8 cellular contexts compared by ENCODE assay signal in the genomic region with DNA sequence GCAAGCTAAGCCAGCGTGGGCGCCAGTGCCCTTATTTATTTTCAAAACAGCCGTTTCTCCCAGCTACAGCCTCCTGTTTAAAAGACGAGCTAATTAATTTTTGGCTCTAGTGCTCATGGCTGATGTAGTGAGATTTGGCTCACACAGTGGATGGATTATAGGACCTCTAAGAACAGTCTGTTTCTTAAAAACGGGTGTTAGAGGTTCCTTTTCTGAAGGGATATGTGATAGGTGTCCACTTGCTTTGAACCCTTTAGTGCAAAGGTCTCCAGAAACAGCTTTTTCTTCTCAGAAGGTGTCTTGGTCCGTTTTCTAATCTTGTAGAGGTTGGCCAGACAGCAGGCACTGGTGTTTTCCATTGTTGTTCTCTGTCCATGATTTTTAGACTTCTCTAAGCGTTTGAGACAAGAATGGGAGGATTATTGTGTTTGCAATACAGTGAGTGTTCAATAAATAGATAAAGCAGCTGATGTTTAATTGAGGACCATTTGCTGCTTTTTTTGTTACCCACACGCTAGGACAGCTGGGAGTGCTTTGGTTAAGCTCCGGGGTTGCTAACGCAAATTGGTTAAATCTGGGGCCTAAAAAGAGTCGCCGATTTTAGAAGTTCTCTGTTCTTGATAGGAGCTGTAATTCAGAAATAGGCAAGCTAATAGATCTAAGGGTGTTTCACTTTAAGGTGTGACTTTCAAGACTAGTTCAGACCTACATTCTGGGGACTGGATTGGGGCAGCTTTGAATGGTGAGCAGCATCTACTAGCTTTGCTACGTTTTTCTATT. TPM values are rescaled to one million over a fixed set of nuclear protein-coding genes. Genes with fewer than 3 reads are reported as not detected.
DNase-seq lines count a peak whose midpoint lies in the region; ATAC-seq, FAIRE-seq and TF ChIP-seq lines count a peak whose summit lies in the region.

No MANE protein-coding gene starts in this region.

- no peaks in the 10 kb centered on the region for H3K27me3 Mint-ChIP-seq in neural crest cell (ENCODE audit: low read depth)

- H3K9ac ChIP-seq in SK-N-MC (ENCODE audit: insufficient read length) = peak overlapping the region; percentile 92
- peak overlapping the region; percentile 95 for H3K9ac ChIP-seq in endothelial cell of umbilical vein (replicated peaks; ENCODE audit: extremely low read depth, insufficient read depth, low read length)

- TF ChIP-seq CTCF in endothelial cell of umbilical vein (IDR thresholded peaks at IDR 0.05; ENCODE audit: extremely low read depth in 1 of 2, insufficient read depth in 1 of 2, low read depth in 1 of 2, low read length in 2 of 2) (no peak), neural crest cell (conservative IDR thresholded peaks at IDR 0.05) (peak; percentile 23)

- CTCF ChIA-PET in endothelial cell of umbilical vein (lab: Charles Lee) = interaction anchor here (0.6 to 2.6 kb wide), 21 partner anchors 9 to 379 kb away, joined by 3 to 31 read pairs (median 4); a partner anchor contains a TSS

- TF ChIP-seq POLR2A in endothelial cell of umbilical vein (IDR thresholded peaks at IDR 0.05; ENCODE audit: low read depth, low read length) = no peak

- H4K20me1 ChIP-seq in endothelial cell of umbilical vein (replicated peaks; ENCODE audit: control insufficient read depth, extremely low read depth, insufficient read depth, low read length) = no peaks in the 10 kb centered on the region

- H3K4me1 Mint-ChIP-seq in neural crest cell = peaks cover 24% of the 10 kb centered on the region

- H3K4me3 Mint-ChIP-seq in neural crest cell = peak overlapping the region; percentile 93

- H3K79me2 ChIP-seq in endothelial cell of umbilical vein (ENCODE audit: control insufficient read depth, insufficient read depth, low read length) = peaks cover 5% of the 10 kb centered on the region

- DNase-seq in NCI-H2107 treated with DMSO at 0.1 percent for 48 hours (lab: John Stamatoyannopoulos, UW; ENCODE audit: unreplicated experiment) (peak; percentile 77), NCI-H2107 (lab: John Stamatoyannopoulos, UW) (no peak), SK-N-MC (ENCODE audit: low read depth, low spot score) (no peak), endothelial cell of umbilical vein (ENCODE audit: low read depth, low spot score) (peak; percentile 71), neural crest cell (ENCODE audit: low read depth, low spot score) (no peak)

- no peaks in the 10 kb centered on the region for H3K9me3 Mint-ChIP-seq in neural crest cell

- H3K27me3 ChIP-seq in endothelial cell of umbilical vein (ENCODE audit: control insufficient read depth in 2 of 2, insufficient read depth in 2 of 2, low read length in 2 of 2) = no peaks in the 10 kb centered on the region

- no TSS peak for BruUV-seq in endothelial cell of umbilical vein (replicated peaks; lab: Mats Ljungman, UMichigan)

- peak overlapping the region; percentile 94 for H3K4me2 ChIP-seq in endothelial cell of umbilical vein (ENCODE audit: insufficient read depth, low read length)

- peak; percentile 13 for ATAC-seq in HG03280 (IDR thresholded peaks at IDR 0.05; ENCODE audit: unreplicated experiment)
- no peak for ATAC-seq in HG02885 (IDR thresholded peaks at IDR 0.05; ENCODE audit: poor library complexity, unreplicated experiment)
- ATAC-seq in GM18861 (IDR thresholded peaks at IDR 0.05; ENCODE audit: unreplicated experiment) = no peak

- no peaks in the 10 kb centered on the region for H3K36me3 Mint-ChIP-seq in neural crest cell (ENCODE audit: low read depth)

- peak overlapping the region; percentile 96 for H3K4me3 ChIP-seq in SK-N-MC
- H3K4me3 ChIP-seq in endothelial cell of umbilical vein (replicated peaks in 1 of 3; ENCODE audit: insufficient read depth in 1 of 3, low read depth in 1 of 3, low read length in 3 of 3) = peak overlapping the region; percentile 45 to 89 (median 76)

- peak overlapping the region; percentile 71 for H2AFZ ChIP-seq in endothelial cell of umbilical vein (ENCODE audit: low read depth, low read length)

- H3K9me3 ChIP-seq in SK-N-MC (ENCODE audit: low read depth, low read length) (no peaks in the 10 kb centered on the region), endothelial cell of umbilical vein (replicated peaks; ENCODE audit: control insufficient read depth, insufficient read depth, low read length) (no peaks in the 10 kb centered on the region)

- peak overlapping the region; percentile 44 for H3K27ac ChIP-seq in SK-N-MC
- peak overlapping the region; percentile 71 for H3K27ac ChIP-seq in endothelial cell of umbilical vein (ENCODE audit: insufficient read depth, low read depth, low read length)

- H3K4me1 ChIP-seq in endothelial cell of umbilical vein (ENCODE audit: control insufficient read depth, extremely low read depth, insufficient read depth, low read length) = peaks cover 11% of the 10 kb centered on the region

- no peaks in the 10 kb centered on the region; the same call in 1 of the 2 replicates for H3K36me3 ChIP-seq in SK-N-MC (ENCODE audit: insufficient read depth, low read length)
- peaks cover 0 to 1% of the 10 kb centered on the region in 2 experiments for H3K36me3 ChIP-seq in endothelial cell of umbilical vein (ENCODE audit: control insufficient read depth in 2 of 2, extremely low read depth in 1 of 2, insufficient read depth in 2 of 2, low read length in 2 of 2)

- POLR2A ChIA-PET in endothelial cell of umbilical vein (lab: Charles Lee) = interaction anchor here (0.5 to 2.5 kb wide), 3 partner anchors 10 to 56 kb away, joined by 3 to 9 read pairs (median 4); no protein-coding TSS in a partner anchor

- dilution Hi-C loops in endothelial cell of umbilical vein (cut with MboI; ENCODE audit: extremely low pct_ligation_motif_present, low sequenced_read_pairs) = no loop called here

- H3K27ac Mint-ChIP-seq in neural crest cell (ENCODE audit: unreplicated experiment) = peak overlapping the region; percentile 98

- intact Hi-C loops in endothelial cell of umbilical vein (cut with micrococcal nuclease) = loop anchor here (1.0 kb wide), 1 partner anchor 20 kb away; no protein-coding TSS in a partner anchor

- FAIRE-seq in endothelial cell of umbilical vein (lab: Jason Lieb, UNC) = no peak

- H3K9me1 ChIP-seq in endothelial cell of umbilical vein (replicated peaks; ENCODE audit: control insufficient read depth, extremely low read depth, insufficient read depth, low read length) = no peaks in the 10 kb centered on the region

TF ChIP-seq in endothelial cell of umbilical vein, 7 proteins besides CTCF, POLR2A, EP300 and RAD21:
- TF ChIP-seq FOS (IDR thresholded peaks at IDR 0.05; ENCODE audit: borderline replicate concordance, insufficient read depth, low read length) (no peak), GATA2 (IDR thresholded peaks at IDR 0.05; ENCODE audit: insufficient read depth, insufficient read length, low read depth, low read length) (no peak), POLR2AphosphoS5 (IDR thresholded peaks at IDR 0.05; ENCODE audit: insufficient read depth, low read depth, low read length) (no peak), MYC (IDR thresholded peaks at IDR 0.05; ENCODE audit: low read depth, low read length) (no peak), JUN (IDR thresholded peaks at IDR 0.05; ENCODE audit: borderline replicate concordance, insufficient read depth, insufficient read length, low read depth) (no peak), EZH2 (IDR thresholded peaks at IDR 0.05; ENCODE audit: borderline replicate concordance, low read depth, low read length, severe bottlenecking) (no peak)
- TF ChIP-seq, protein P1, sequence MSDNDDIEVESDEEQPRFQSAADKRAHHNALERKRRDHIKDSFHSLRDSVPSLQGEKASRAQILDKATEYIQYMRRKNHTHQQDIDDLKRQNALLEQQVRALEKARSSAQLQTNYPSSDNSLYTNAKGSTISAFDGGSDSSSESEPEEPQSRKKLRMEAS (IDR thresholded peaks at IDR 0.05; ENCODE audit: insufficient read depth, insufficient read length) = no peak

RNA-seq across cellular contexts. Expression of a gene that starts 1.0 kb away (rescaled TPM):
- 10.5 and 11.5 TPM in 2 replicates for total RNA-seq in endothelial cell of umbilical vein
- 8.3 and 10.3 TPM in 2 replicates for polyA plus RNA-seq in endothelial cell of umbilical vein
- polyA plus RNA-seq in endothelial cell of umbilical vein (2011; cell fraction: cytosol; rRNA removed) = 11.6 and 12.1 TPM in 2 replicates
- 9.8 and 10.9 TPM in 2 replicates for polyA plus RNA-seq in endothelial cell of umbilical vein (2011; cell fraction: nucleus; rRNA removed)
- 8.0 and 10.8 TPM in 2 replicates for polyA plus RNA-seq in endothelial cell of umbilical vein (2012)
- 11.7 and 21.3 TPM in 2 replicates for polyA minus RNA-seq in endothelial cell of umbilical vein
- 7.3 TPM for polyA minus RNA-seq in endothelial cell of umbilical vein (2011; cell fraction: cytosol; rRNA and poly(A)+ RNA removed)
- polyA minus RNA-seq in endothelial cell of umbilical vein (2011; cell fraction: nucleus; rRNA and poly(A)+ RNA removed) = 14.6 and 16.5 TPM in 2 replicates
- total RNA-seq in neural crest cell = 13.7 and 15.0 TPM in 2 replicates

RNA-seq across cellular contexts. Expression of a gene that starts 7.8 kb away (rescaled TPM):
- total RNA-seq in endothelial cell of umbilical vein = 56.5 and 65.0 TPM in 2 replicates
- polyA plus RNA-seq in endothelial cell of umbilical vein = 24.8 and 37.0 TPM in 2 replicates
- polyA plus RNA-seq in endothelial cell of umbilical vein (2011; cell fraction: cytosol; rRNA removed) = 32.6 and 38.9 TPM in 2 replicates
- polyA plus RNA-seq in endothelial cell of umbilical vein (2011; cell fraction: nucleus; rRNA removed) = 14.0 and 17.6 TPM in 2 replicates
- polyA plus RNA-seq in endothelial cell of umbilical vein (2012) = 48.0 and 52.3 TPM in 2 replicates
- polyA minus RNA-seq in endothelial cell of umbilical vein = 21.6 and 31.3 TPM in 2 replicates
- 1.0 TPM for polyA minus RNA-seq in endothelial cell of umbilical vein (2011; cell fraction: cytosol; rRNA and poly(A)+ RNA removed)
- 7.9 and 9.4 TPM in 2 replicates for polyA minus RNA-seq in endothelial cell of umbilical vein (2011; cell fraction: nucleus; rRNA and poly(A)+ RNA removed)
- total RNA-seq in neural crest cell = 5.5 and 5.6 TPM in 2 replicates

Comparison
In these comparisons a context has a peak if more than half of its experiments do, and no peak if none do; other contexts are left out.
1. DNase-seq: peak in NCI-H2107 treated with DMSO at 0.1 percent for 48 hours (single experiment) and endothelial cell of umbilical vein (single experiment); none in NCI-H2107 (single experiment), SK-N-MC (single experiment) and neural crest cell (single experiment).